Comparison of ENCODE assay signal across 1 cellular context in genomic region chr3:138009476-138010272, GRCh38.
A peak's percentile ranks its signal among the peaks of the same experiment; 100 is the strongest.
TF ChIP-seq lines count a peak whose summit lies in the region.

CLDN18 (plus strand) TSS chr3:138010165; CDS start chr3:138010226, 61 bp downstream.

TF ChIP-seq in H1, 55 proteins besides CTCF, POLR2A, EP300 and RAD21:
- TF ChIP-seq YY1 (IDR thresholded peaks at IDR 0.05; ENCODE audit: low read depth, low read length) = peak; percentile 56; the same call in 1 of the 2 replicates
- TF ChIP-seq SRF (IDR thresholded peaks at IDR 0.05; ENCODE audit: low read depth, low read length) = no peak
- peak; percentile 81 for TF ChIP-seq MAX (IDR thresholded peaks at IDR 0.05)
- TF ChIP-seq E2F6 (IDR thresholded peaks at IDR 0.05) = peak; percentile 93
